ENCODE assay signal across 8 cellular contexts in the genomic region with DNA sequence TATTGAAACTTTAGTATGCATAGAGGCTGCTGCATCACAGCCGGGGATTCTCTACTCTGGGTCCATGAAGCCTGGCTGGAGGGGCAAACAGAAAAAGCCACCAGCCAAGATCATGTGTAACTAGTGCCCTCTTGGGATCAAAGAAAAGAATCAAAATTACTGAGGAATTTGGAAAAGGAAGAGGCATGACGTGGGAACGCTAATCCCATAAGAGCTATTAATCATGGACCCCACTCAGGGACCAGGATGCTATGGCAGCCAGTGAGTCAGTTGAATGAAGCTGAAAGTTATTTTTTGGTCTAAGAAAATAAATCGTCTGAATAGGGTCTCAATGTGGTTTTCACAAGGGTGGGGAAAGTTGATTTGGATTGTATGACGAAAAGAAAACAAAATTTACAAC.
DNase-seq lines count a peak whose midpoint lies in the region; ATAC-seq, FAIRE-seq and TF ChIP-seq lines count a peak whose summit lies in the region.

No MANE protein-coding gene starts in this region.

- TF ChIP-seq CTCF in heart right ventricle (IDR thresholded peaks at IDR 0.05) (peak in 5 of 9 donors; percentile 9 to 40 (median 34)), right atrium auricular region (IDR thresholded peaks at IDR 0.05) (peak in 1 of 2 donors; percentile 18)

- H3K4me1 ChIP-seq in heart right ventricle = no peaks in the 10 kb centered on the region
- H3K4me1 ChIP-seq in right atrium auricular region = no peaks in the 10 kb centered on the region
- peaks cover 15% of the 10 kb centered on the region for H3K4me1 ChIP-seq in SJSA1 (replicated peaks)

- H3K36me3 ChIP-seq in heart right ventricle (no peaks in the 10 kb centered on the region), right atrium auricular region (no peaks in the 10 kb centered on the region), SJSA1 (no peaks in the 10 kb centered on the region)

- intact Hi-C loops in heart right ventricle (cut with DNase I) = loop anchor here in 1 of 10 donors (5.0 kb wide), 1 partner anchor 1168 kb away; no protein-coding TSS in a partner anchor

- DNase-seq in heart right ventricle = peak in 1 of 2 donors; percentile 3
- DNase-seq in right atrium auricular region (ENCODE audit: low spot score) = no peak
- peak; percentile 72 to 87 for DNase-seq in SJSA1 (ENCODE audit: low read depth in 1 of 2, low spot score in 2 of 2)
- DNase-seq in glomerular visceral epithelial cell (ENCODE audit: extremely low spot score) = peak; percentile 53
- DNase-seq in urothelium cell line (ENCODE audit: low spot score) = peak; percentile 40
- no peak for DNase-seq in AML-193 (lab: John Stamatoyannopoulos, UW)

- H3K27me3 ChIP-seq in heart right ventricle (no peaks in the 10 kb centered on the region), right atrium auricular region (no peaks in the 10 kb centered on the region), SJSA1 (replicated peaks) (no peaks in the 10 kb centered on the region)

- 30 to 33% methylated on average over 5 of the region's 5 CpGs for WGBS in heart right ventricle, 2 donors

- no peak overlapping the region for H3K27ac ChIP-seq in heart right ventricle
- H3K27ac ChIP-seq in right atrium auricular region = no peak overlapping the region
- peak overlapping the region; percentile 42; the same call in 1 of the 2 replicates for H3K27ac ChIP-seq in SJSA1

- ATAC-seq in heart right ventricle (peak in 2 of 8 donors; percentile 44 to 47), GM18511 (IDR thresholded peaks at IDR 0.05; ENCODE audit: unreplicated experiment) (no peak), GM18909 (IDR thresholded peaks at IDR 0.05; ENCODE audit: poor library complexity, unreplicated experiment) (no peak)

- no peak overlapping the region for H3K4me3 ChIP-seq in heart right ventricle
- no peak overlapping the region for H3K4me3 ChIP-seq in right atrium auricular region
- H3K4me3 ChIP-seq in SJSA1 = no peak overlapping the region

- no peaks in the 10 kb centered on the region for H3K9me3 ChIP-seq in heart right ventricle
- no peaks in the 10 kb centered on the region for H3K9me3 ChIP-seq in right atrium auricular region
- H3K9me3 ChIP-seq in SJSA1 (replicated peaks) = no peaks in the 10 kb centered on the region

- FAIRE-seq in urothelium cell line (lab: Jason Lieb, UNC) = no peak

Comparison
In these comparisons a context has a peak if more than half of its experiments do, and no peak if none do; other contexts are left out.
1. DNase-seq: peak in SJSA1 (2 of 2), glomerular visceral epithelial cell (single experiment) and urothelium cell line (single experiment); none in right atrium auricular region (single experiment) and AML-193 (0 of 2).